Comparison of ENCODE assay signal across 1 cellular context in the genomic region with DNA sequence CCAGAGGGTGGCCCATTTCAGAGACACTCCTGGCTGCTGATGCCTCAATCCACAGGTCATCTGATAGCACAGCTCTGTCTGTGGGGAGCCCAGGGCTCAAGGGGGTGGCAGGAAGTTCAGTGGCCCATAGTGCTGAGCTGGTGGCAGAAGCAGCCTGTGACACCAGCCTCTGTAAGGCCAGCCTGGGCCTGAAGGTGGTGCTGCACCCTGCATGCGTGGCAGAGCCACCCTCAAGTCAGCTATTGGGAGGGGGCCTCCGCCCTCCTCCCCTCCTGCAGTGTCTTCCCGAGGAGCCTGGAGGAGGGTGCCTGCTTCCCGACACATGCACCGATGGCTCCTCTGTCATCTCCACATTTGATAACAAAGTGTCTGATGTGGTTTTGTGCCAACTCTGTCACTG.
TF ChIP-seq lines count a peak whose summit lies in the region.

No MANE protein-coding gene starts in this region.

TF ChIP-seq in H1, 55 proteins besides CTCF, POLR2A, EP300 and RAD21:
- TF ChIP-seq FOSL1 (IDR thresholded peaks at IDR 0.05; ENCODE audit: insufficient read depth, low read depth, low read length) (no peak), CREB1 (IDR thresholded peaks at IDR 0.05) (peak; percentile 46; the same call in 1 of the 2 replicates)
TF ChIP-seq in H1: peak in this region for 1.
